Comparison of ENCODE assay signal across 17 cellular contexts in genomic region chr7:95989301-95989700, GRCh38.
DNase-seq lines count a peak whose midpoint lies in the region; ATAC-seq and TF ChIP-seq lines count a peak whose summit lies in the region.
"Had no signal": no experiment of that assay in that cellular context is flagged by ENCODE, and none has a peak within 500 bp of the region (broad histone marks: within the 10 kb centered on the region; RNA-seq: fewer than 3 reads in every experiment).

No MANE protein-coding gene starts in this region.

- H3K36me3 Mint-ChIP-seq in Calu3 (ENCODE audit: insufficient read depth, unreplicated experiment): no peaks in the 10 kb centered on the region

- TF ChIP-seq POLR2A in stomach (IDR thresholded peaks at IDR 0.05): no peak
- TF ChIP-seq POLR2A in prostate gland (IDR thresholded peaks at IDR 0.05): no peak
- TF ChIP-seq POLR2A in spleen (IDR thresholded peaks at IDR 0.05): no peak

- peaks cover 14% of the 10 kb centered on the region for H3K4me1 Mint-ChIP-seq in Calu3 (ENCODE audit: low read depth, unreplicated experiment)

- H3K27me3 Mint-ChIP-seq in Calu3 (ENCODE audit: unreplicated experiment): no peaks in the 10 kb centered on the region

- H3K9me3 ChIP-seq in left lung (no peaks in the 10 kb centered on the region), stomach (no peaks in the 10 kb centered on the region), prostate gland (no peaks in the 10 kb centered on the region), spleen (no peaks in the 10 kb centered on the region)

- no peaks in the 10 kb centered on the region for H3K9me3 Mint-ChIP-seq in Calu3 (ENCODE audit: low read depth, unreplicated experiment)

- no peaks in the 10 kb centered on the region for H3K4me1 ChIP-seq in left lung
- peaks cover 0 to 28% (median 9%) of the 10 kb centered on the region in 4 donors for H3K4me1 ChIP-seq in stomach
- no peaks in the 10 kb centered on the region for H3K4me1 ChIP-seq in prostate gland (replicated peaks)
- no peaks in the 10 kb centered on the region for H3K4me1 ChIP-seq in spleen

- no peak overlapping the region for H3K27ac ChIP-seq in left lung
- no peak overlapping the region for H3K27ac ChIP-seq in stomach
- H3K27ac ChIP-seq in prostate gland: no peak overlapping the region
- no peak overlapping the region for H3K27ac ChIP-seq in spleen
- H3K27ac ChIP-seq: C4-2B, SK-N-MC had no signal

- DNase-seq in Calu3: peak; percentile 10
- peak; percentile 70 for DNase-seq in NCI-H226
- peak in 1 of 2 donors; percentile 46 for DNase-seq in left lung
- DNase-seq in stomach: peak; percentile 62
- no peak for DNase-seq in prostate gland (ENCODE audit: low spot score)
- no peak for DNase-seq in spleen
- no peak for DNase-seq in NAMALWA (ENCODE audit: low spot score)
- DNase-seq: DMS53, H7, NCI-H1417, NCI-H1930, NCI-H510A, NCI-H774 had no signal

- CTCF ChIA-PET in Calu3 (lab: Charles Lee): interaction anchor here (0.5 kb wide), 1 partner anchor 69 kb away, joined by 3 read pairs; no protein-coding TSS in a partner anchor

- H3K4me3 Mint-ChIP-seq in Calu3 (ENCODE audit: low read depth, unreplicated experiment): no peak overlapping the region

- peak; percentile 71 for ATAC-seq in left lung
- no peak for ATAC-seq in HG02678 (IDR thresholded peaks at IDR 0.05; ENCODE audit: unreplicated experiment)
- ATAC-seq: Panc1 had no signal

- no peak overlapping the region for H3K27ac Mint-ChIP-seq in Calu3 (ENCODE audit: unreplicated experiment)

- no peaks in the 10 kb centered on the region for H3K27me3 ChIP-seq in left lung
- H3K27me3 ChIP-seq in stomach: no peaks in the 10 kb centered on the region
- H3K27me3 ChIP-seq in prostate gland (replicated peaks; ENCODE audit: insufficient read depth): no peaks in the 10 kb centered on the region
- peaks cover 0 to 3% (median 0%) of the 10 kb centered on the region in 7 donors for H3K27me3 ChIP-seq in spleen (replicated peaks in 1 of 7)

- no TSS peak for BruUV-seq in Calu3 (replicated peaks; lab: Mats Ljungman, UMichigan)

- no peak for TF ChIP-seq EP300 in stomach (IDR thresholded peaks at IDR 0.05)

- WGBS in stomach, 5 donors: 15 to 50% (median 30%) methylated on average over 5 of the region's 5 CpGs
- WGBS in prostate gland: 59% methylated on average over 5 of the region's 5 CpGs
- WGBS in spleen, 5 donors: 64 to 70% (median 65%) methylated on average over 5 of the region's 5 CpGs

- intact Hi-C loops in Calu3 (cut with micrococcal nuclease; ENCODE audit: unreplicated experiment): no loop called here
- intact Hi-C loops in left lung (cut with DNase I): no loop called here
- intact Hi-C loops in stomach (cut with DNase I; ENCODE audit: low total_unique reads): no loop called here
- intact Hi-C loops in prostate gland (cut with DNase I): no loop called here
- intact Hi-C loops in spleen (cut with DNase I; ENCODE audit: low total_unique reads): no loop called here

- TF ChIP-seq CTCF in Calu3 (IDR thresholded peaks at IDR 0.05; ENCODE audit: unreplicated experiment): no peak
- TF ChIP-seq CTCF in left lung (IDR thresholded peaks at IDR 0.05): no peak
- TF ChIP-seq CTCF in stomach (IDR thresholded peaks at IDR 0.05): no peak
- TF ChIP-seq CTCF in prostate gland (IDR thresholded peaks at IDR 0.05): no peak
- TF ChIP-seq CTCF in spleen (IDR thresholded peaks at IDR 0.05 in 8 of 11, conservative IDR thresholded peaks at IDR 0.05 in 3 of 11): no peak

- H3K4me3 ChIP-seq in left lung (no peak overlapping the region), stomach (no peak overlapping the region), prostate gland (no peak overlapping the region), spleen (no peak overlapping the region)
- H3K4me3 ChIP-seq: SK-N-MC had no signal

- H3K36me3 ChIP-seq in left lung (no peaks in the 10 kb centered on the region), stomach (no peaks in the 10 kb centered on the region), prostate gland (no peaks in the 10 kb centered on the region), spleen (no peaks in the 10 kb centered on the region)

Comparison
In these comparisons a context has a peak if more than half of its experiments do, and no peak if none do; other contexts are left out.
1. DNase-seq: peak in Calu3 (single experiment), NCI-H226 (single experiment) and stomach (single experiment); none in prostate gland (single experiment), spleen (single experiment) and NAMALWA (single experiment).